Comparison of ENCODE assay signal across 8 cellular contexts in the genomic region with DNA sequence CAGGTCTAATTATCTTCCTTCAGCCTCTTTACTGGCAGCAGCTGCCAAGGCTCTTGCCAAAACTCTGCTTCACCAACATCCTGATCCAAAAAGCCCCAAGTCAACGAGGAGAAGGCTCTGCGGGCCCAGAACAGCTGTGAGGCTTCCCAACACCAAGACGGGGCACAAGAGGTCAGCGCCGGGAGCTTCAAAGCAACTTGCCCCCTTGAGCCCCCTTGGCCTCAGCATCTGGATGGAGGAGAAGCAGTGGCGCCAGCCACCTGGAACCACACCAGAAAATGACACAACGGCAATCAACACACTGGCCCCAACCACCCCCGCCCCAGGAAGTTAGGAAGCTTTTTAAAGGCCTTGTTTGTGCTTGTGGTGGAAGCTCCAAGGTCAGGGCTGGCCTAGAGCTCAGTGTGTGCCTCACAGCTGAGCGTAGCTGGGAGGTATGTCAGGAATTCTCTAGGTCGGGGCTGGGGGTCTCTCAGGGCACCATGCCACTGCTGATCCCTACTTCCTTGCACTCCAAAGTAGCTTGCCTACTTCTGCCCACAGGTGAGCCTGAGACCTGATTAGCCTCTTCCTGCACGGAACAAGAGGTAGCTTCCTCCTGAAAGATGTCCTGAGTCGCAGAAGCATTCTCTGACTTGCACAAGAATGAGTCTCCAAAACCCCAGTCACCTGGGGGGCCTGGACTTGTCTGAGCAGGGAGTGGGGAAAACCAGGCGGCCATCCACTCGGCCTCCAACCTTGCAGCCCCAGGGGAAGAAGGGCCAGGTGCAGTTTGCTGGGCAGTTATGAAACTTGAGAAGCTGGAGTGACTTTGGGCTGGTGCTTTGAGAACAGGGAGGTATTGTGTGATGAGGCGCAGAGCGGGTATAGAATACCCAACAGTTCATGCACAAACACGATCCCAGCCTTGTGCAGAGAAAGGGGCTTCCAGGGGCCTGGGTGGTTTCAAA. TPM values are rescaled to one million over a fixed set of nuclear protein-coding genes. Genes with fewer than 3 reads are reported as not detected.
DNase-seq lines count a peak whose midpoint lies in the region; ATAC-seq and TF ChIP-seq lines count a peak whose summit lies in the region.

No MANE protein-coding gene starts in this region.

- intact Hi-C loops in ovary (cut with DNase I): loop anchor here in 3 of 4 donors (5.0 kb wide), 2 partner anchors 116 to 206 kb away; a partner anchor contains a TSS

- H3K36me3 ChIP-seq in fibroblast of lung (ENCODE audit: control insufficient read depth, insufficient read depth, low read length): no peaks in the 10 kb centered on the region
- no peaks in the 10 kb centered on the region for H3K36me3 ChIP-seq in ovary

- TF ChIP-seq CTCF in fibroblast of lung (conservative IDR thresholded peaks at IDR 0.05 in 1 of 2, IDR thresholded peaks at IDR 0.05 in 1 of 2; ENCODE audit: low read depth in 1 of 2, low read length in 2 of 2) (no peak), ovary (IDR thresholded peaks at IDR 0.05) (no peak)

- DNase-seq in DMS 273 treated with DMSO at 0.1 percent for 48 hours (lab: John Stamatoyannopoulos, UW) (peak; percentile 95), NCI-H446 (lab: John Stamatoyannopoulos, UW) (peak; percentile 91 to 92), fibroblast of lung (ENCODE audit: low read depth in 2 of 2) (peak; percentile 81 to 97), ovary (peak; percentile 95 to 98 (median 97))
- no peak for DNase-seq in effector memory CD8-positive, alpha-beta T cell
- DNase-seq in activated CD4-positive, alpha-beta T cell treated with anti-CD3 and anti-CD28 coated beads, Interleukin-2, amount 50 U/mL, for 48 hours: no peak

- peaks cover 14 to 58% of the 10 kb centered on the region in 2 donors for H3K27me3 Mint-ChIP-seq in effector memory CD8-positive, alpha-beta T cell

- no peak overlapping the region for H3K4me3 Mint-ChIP-seq in effector memory CD8-positive, alpha-beta T cell

- H3K27ac ChIP-seq in fibroblast of lung (ENCODE audit: insufficient read depth, low read length): peak overlapping the region; percentile 89
- H3K27ac ChIP-seq in ovary: peak overlapping the region in 1 of 2 donors; percentile 85

- ATAC-seq in effector memory CD8-positive, alpha-beta T cell (replicated peaks): no peak
- ATAC-seq in GM18498 (IDR thresholded peaks at IDR 0.05; ENCODE audit: unreplicated experiment): no peak
- ATAC-seq in HG02970 (IDR thresholded peaks at IDR 0.05; ENCODE audit: low FRiP score, unreplicated experiment): no peak

- no peaks in the 10 kb centered on the region for H4K20me1 ChIP-seq in fibroblast of lung (ENCODE audit: control insufficient read depth, extremely low read depth, insufficient read depth, low read length)

- H3K9me3 Mint-ChIP-seq in effector memory CD8-positive, alpha-beta T cell: no peaks in the 10 kb centered on the region

- H3K9me3 ChIP-seq in fibroblast of lung (ENCODE audit: control insufficient read depth, insufficient read depth, low read depth, low read length): no peaks in the 10 kb centered on the region
- H3K9me3 ChIP-seq in ovary: no peaks in the 10 kb centered on the region

- H3K27ac Mint-ChIP-seq in effector memory CD8-positive, alpha-beta T cell: no peak overlapping the region

- H3K36me3 Mint-ChIP-seq in effector memory CD8-positive, alpha-beta T cell (ENCODE audit: insufficient read depth): peaks cover 3% of the 10 kb centered on the region

- peaks cover 29% of the 10 kb centered on the region for H3K4me1 ChIP-seq in fibroblast of lung (ENCODE audit: control insufficient read depth, extremely low read depth, insufficient read depth, low read length)
- H3K4me1 ChIP-seq in ovary (ENCODE audit: insufficient read depth): peaks cover 41% of the 10 kb centered on the region

- no peaks in the 10 kb centered on the region for H3K79me2 ChIP-seq in fibroblast of lung (ENCODE audit: control insufficient read depth, insufficient read depth, low read length)

- H3K4me1 Mint-ChIP-seq in effector memory CD8-positive, alpha-beta T cell (ENCODE audit: low read depth in 2 of 2): no peaks in the 10 kb centered on the region

- H2AFZ ChIP-seq in fibroblast of lung (ENCODE audit: low read length): no peak overlapping the region

- 22 to 38% (median 25%) methylated on average over 16 to 17 of the region's 17 CpGs for WGBS in ovary, 3 donors

- peak overlapping the region; percentile 33 for H3K9ac ChIP-seq in fibroblast of lung (ENCODE audit: insufficient read depth, low read length)

- H3K27me3 ChIP-seq in fibroblast of lung (ENCODE audit: control insufficient read depth, insufficient read depth, low read length) (no peaks in the 10 kb centered on the region), ovary (no peaks in the 10 kb centered on the region)

- TF ChIP-seq EP300 in ovary (IDR thresholded peaks at IDR 0.05): no peak

- H3K4me2 ChIP-seq in fibroblast of lung (ENCODE audit: extremely low read depth, insufficient read depth, low read length): peak overlapping the region; percentile 82

- no peak for TF ChIP-seq POLR2A in ovary (IDR thresholded peaks at IDR 0.05)

- H3K4me3 ChIP-seq in fibroblast of lung (replicated peaks in 1 of 4; ENCODE audit: control extremely low read depth in 1 of 4, insufficient read depth in 1 of 4, low read depth in 3 of 4, low read length in 4 of 4): peak overlapping the region in 1 of 4 experiments; percentile 12
- H3K4me3 ChIP-seq in ovary: no peak overlapping the region

RNA-seq across cellular contexts. Expression of a gene that starts 9.8 kb away (rescaled TPM):
- 159 and 202 TPM in 2 replicates for total RNA-seq in fibroblast of lung
- polyA plus RNA-seq in fibroblast of lung: 442 and 452 TPM in 2 replicates
- polyA plus RNA-seq in fibroblast of lung (2012): 264 and 270 TPM in 2 replicates
- 45.2 and 91.4 TPM in 2 replicates for polyA minus RNA-seq in fibroblast of lung (ENCODE audit: low replicate concordance)
- total RNA-seq in ovary: 100 to 1,000 TPM; 151 to 239 (median 193) TPM
- 100 to 1,000 TPM; 186 to 187 TPM for polyA plus RNA-seq in ovary

RNA-seq across cellular contexts. Expression of a gene that starts 42.1 kb away (rescaled TPM):
- total RNA-seq in fibroblast of lung: 42.1 and 44.3 TPM in 2 replicates
- 39.1 and 57.8 TPM in 2 replicates for polyA plus RNA-seq in fibroblast of lung
- polyA plus RNA-seq in fibroblast of lung (2012): 92.4 and 118 TPM in 2 replicates
- polyA minus RNA-seq in fibroblast of lung (ENCODE audit: low replicate concordance): 85.2 and 96.8 TPM in 2 replicates
- 100 to 1,000 TPM; 213 to 462 (median 302) TPM for total RNA-seq in ovary
- 100 to 1,000 TPM; 285 to 566 TPM for polyA plus RNA-seq in ovary

Comparison
In these comparisons a context has a peak if more than half of its experiments do, and no peak if none do; other contexts are left out.
1. DNase-seq: peak in DMS 273 treated with DMSO at 0.1 percent for 48 hours (single experiment), NCI-H446 (2 of 2), fibroblast of lung (2 of 2) and ovary (5 of 5); none in effector memory CD8-positive, alpha-beta T cell (0 of 3) and activated CD4-positive, alpha-beta T cell treated with anti-CD3 and anti-CD28 coated beads, Interleukin-2, amount 50 U/mL, for 48 hours (0 of 2).